11 cellular contexts compared by ENCODE assay signal in genomic region chr11:84993386-84993785, GRCh38.
A peak's percentile ranks its signal among the peaks of the same experiment; 100 is the strongest.
DNase-seq lines count a peak whose midpoint lies in the region; ATAC-seq and TF ChIP-seq lines count a peak whose summit lies in the region.
"Had no signal": no experiment of that assay in that cellular context is flagged by ENCODE, and none has a peak within 500 bp of the region (broad histone marks: within the 10 kb centered on the region; RNA-seq: fewer than 3 reads in every experiment).

No MANE protein-coding gene starts in this region.

- ATAC-seq in activated CD8-positive, alpha-beta T cell treated with anti-CD3 and anti-CD28 coated beads for 36 hours: no peak
- no peak for ATAC-seq in activated CD8-positive, alpha-beta T cell treated with anti-CD3 and anti-CD28 coated beads, Interleukin-2, amount 10 ng/mL, durations not matched to agents 7 days and 5 days
- no peak for ATAC-seq in GM19351 (IDR thresholded peaks at IDR 0.05; ENCODE audit: unreplicated experiment)
- no peak for ATAC-seq in HG03039 (IDR thresholded peaks at IDR 0.05; ENCODE audit: unreplicated experiment)
- ATAC-seq: activated CD4-positive, CD25-positive, alpha-beta regulatory T cell treated with anti-CD3 and anti-CD28 coated beads, Interleukin-2, amount 50 U/mL, for 24 hours had no signal

- H3K36me3 Mint-ChIP-seq in activated CD8-positive, alpha-beta T cell treated with anti-CD3 and anti-CD28 coated beads for 36 hours (ENCODE audit: low read depth): no peaks in the 10 kb centered on the region
- no peaks in the 10 kb centered on the region for H3K36me3 Mint-ChIP-seq in activated CD8-positive, alpha-beta T cell treated with anti-CD3 and anti-CD28 coated beads, Interleukin-2, amount 10 ng/mL, durations not matched to agents 7 days and 5 days (ENCODE audit: low read depth)
- H3K36me3 Mint-ChIP-seq in type B pancreatic cell: no peaks in the 10 kb centered on the region

- no peak for TF ChIP-seq CTCF in activated CD8-positive, alpha-beta T cell treated with anti-CD3 and anti-CD28 coated beads for 36 hours (IDR thresholded peaks at IDR 0.05)
- TF ChIP-seq CTCF in type B pancreatic cell (conservative IDR thresholded peaks at IDR 0.05): peak; percentile 52

- H3K27ac Mint-ChIP-seq in activated CD8-positive, alpha-beta T cell treated with anti-CD3 and anti-CD28 coated beads for 36 hours: no peak overlapping the region
- no peak overlapping the region for H3K27ac Mint-ChIP-seq in activated CD8-positive, alpha-beta T cell treated with anti-CD3 and anti-CD28 coated beads, Interleukin-2, amount 10 ng/mL, durations not matched to agents 7 days and 5 days
- H3K27ac Mint-ChIP-seq in type B pancreatic cell: no peak overlapping the region

- TF ChIP-seq POLR2A in erythroblast (IDR thresholded peaks at IDR 0.05; ENCODE audit: low read length): no peak

- POLR2A ChIA-PET in activated CD8-positive, alpha-beta T cell treated with anti-CD3 and anti-CD28 coated beads for 36 hours (lab: Charles Lee): interaction anchor here (0.7 kb wide), 1 partner anchor 22 kb away, joined by 4 read pairs; no protein-coding TSS in a partner anchor
- POLR2A ChIA-PET in activated CD8-positive, alpha-beta T cell treated with anti-CD3 and anti-CD28 coated beads, Interleukin-2, amount 10 ng/mL, durations not matched to agents 7 days and 5 days (lab: Charles Lee): no interaction called here

- peaks cover 17% of the 10 kb centered on the region for H3K9me3 Mint-ChIP-seq in activated CD8-positive, alpha-beta T cell treated with anti-CD3 and anti-CD28 coated beads for 36 hours
- peaks cover 46% of the 10 kb centered on the region for H3K9me3 Mint-ChIP-seq in activated CD8-positive, alpha-beta T cell treated with anti-CD3 and anti-CD28 coated beads, Interleukin-2, amount 10 ng/mL, durations not matched to agents 7 days and 5 days (ENCODE audit: insufficient read depth)
- no peaks in the 10 kb centered on the region for H3K9me3 Mint-ChIP-seq in type B pancreatic cell

- H3K4me1 Mint-ChIP-seq in activated CD8-positive, alpha-beta T cell treated with anti-CD3 and anti-CD28 coated beads for 36 hours (ENCODE audit: low read depth): no peaks in the 10 kb centered on the region
- H3K4me1 Mint-ChIP-seq in activated CD8-positive, alpha-beta T cell treated with anti-CD3 and anti-CD28 coated beads, Interleukin-2, amount 10 ng/mL, durations not matched to agents 7 days and 5 days (ENCODE audit: low read depth): no peaks in the 10 kb centered on the region
- no peaks in the 10 kb centered on the region for H3K4me1 Mint-ChIP-seq in type B pancreatic cell (ENCODE audit: unreplicated experiment)

- peak; percentile 1 for DNase-seq in activated CD8-positive, alpha-beta T cell treated with anti-CD3 and anti-CD28 coated beads for 36 hours
- DNase-seq in activated CD8-positive, alpha-beta T cell treated with anti-CD3 and anti-CD28 coated beads, Interleukin-2, amount 10 ng/mL, durations not matched to agents 7 days and 5 days: no peak
- DNase-seq in NCI-H774 (lab: John Stamatoyannopoulos, UW): peak; percentile 13
- DNase-seq in erythroblast (lab: John Stamatoyannopoulos, UW): peak; percentile 1 to 24
- DNase-seq in type B pancreatic cell (ENCODE audit: extremely low spot score, unreplicated experiment): no peak
- DNase-seq in NCI-H1105 treated with DMSO at 0.1 percent for 48 hours (lab: John Stamatoyannopoulos, UW): no peak
- DNase-seq: foreskin melanocyte; stimulated activated CD4-positive, alpha-beta T cell treated with anti-CD3 and anti-CD28 coated beads, Interleukin-4, amount 100 ng/mL, for 24 hours had no signal

- no peaks in the 10 kb centered on the region for H3K27me3 Mint-ChIP-seq in activated CD8-positive, alpha-beta T cell treated with anti-CD3 and anti-CD28 coated beads for 36 hours
- H3K27me3 Mint-ChIP-seq in activated CD8-positive, alpha-beta T cell treated with anti-CD3 and anti-CD28 coated beads, Interleukin-2, amount 10 ng/mL, durations not matched to agents 7 days and 5 days (ENCODE audit: low read depth): no peaks in the 10 kb centered on the region
- H3K27me3 Mint-ChIP-seq in type B pancreatic cell: no peaks in the 10 kb centered on the region

- CTCF ChIA-PET in activated CD8-positive, alpha-beta T cell treated with anti-CD3 and anti-CD28 coated beads for 36 hours (lab: Charles Lee): interaction anchor here (0.8 kb wide), 1 partner anchor 269 kb away, joined by 3 read pairs; no protein-coding TSS in a partner anchor
- CTCF ChIA-PET in activated CD8-positive, alpha-beta T cell treated with anti-CD3 and anti-CD28 coated beads, Interleukin-2, amount 10 ng/mL, durations not matched to agents 7 days and 5 days (lab: Charles Lee): no interaction called here

- intact Hi-C loops in activated CD8-positive, alpha-beta T cell treated with anti-CD3 and anti-CD28 coated beads for 36 hours (cut with micrococcal nuclease): no loop called here

- H3K4me3 Mint-ChIP-seq in activated CD8-positive, alpha-beta T cell treated with anti-CD3 and anti-CD28 coated beads for 36 hours: no peak overlapping the region
- H3K4me3 Mint-ChIP-seq in activated CD8-positive, alpha-beta T cell treated with anti-CD3 and anti-CD28 coated beads, Interleukin-2, amount 10 ng/mL, durations not matched to agents 7 days and 5 days: no peak overlapping the region
- no peak overlapping the region for H3K4me3 Mint-ChIP-seq in type B pancreatic cell

Comparison
In these comparisons a context has a peak if more than half of its experiments do, and no peak if none do; other contexts are left out.
1. DNase-seq: peak in activated CD8-positive, alpha-beta T cell treated with anti-CD3 and anti-CD28 coated beads for 36 hours (single experiment), NCI-H774 (single experiment) and erythroblast (2 of 2); none in activated CD8-positive, alpha-beta T cell treated with anti-CD3 and anti-CD28 coated beads, Interleukin-2, amount 10 ng/mL, durations not matched to agents 7 days and 5 days (single experiment), type B pancreatic cell (single experiment) and NCI-H1105 treated with DMSO at 0.1 percent for 48 hours (single experiment).